In the genomic region with DNA sequence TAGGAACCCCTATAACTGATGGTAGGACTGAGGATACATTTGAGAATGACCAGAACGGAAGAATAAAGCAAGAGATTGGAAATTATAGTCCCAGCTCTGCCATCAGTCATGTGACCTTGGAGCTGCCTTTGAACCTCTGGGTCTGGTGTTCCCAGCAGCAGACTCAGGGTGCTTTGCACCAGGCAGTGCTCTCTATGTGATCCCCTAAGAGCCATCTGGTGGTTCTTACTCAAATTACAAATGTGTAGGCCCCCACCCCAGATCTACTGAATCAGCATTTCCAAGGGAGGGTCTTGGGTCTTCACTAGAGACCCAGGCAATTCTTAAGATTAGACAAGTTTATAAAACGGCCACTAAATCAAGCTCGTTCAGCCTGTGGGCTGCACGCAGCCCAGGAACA, we compare ENCODE assay signal across 19 cellular contexts. TPM values are rescaled to one million over a fixed set of nuclear protein-coding genes. Genes with fewer than 3 reads are reported as not detected.
A peak's percentile ranks its signal among the peaks of the same experiment; 100 is the strongest.
DNase-seq lines count a peak whose midpoint lies in the region; ATAC-seq and TF ChIP-seq lines count a peak whose summit lies in the region.
"Had no signal": no experiment of that assay in that cellular context is flagged by ENCODE, and none has a peak within 500 bp of the region (broad histone marks: within the 10 kb centered on the region; RNA-seq: fewer than 3 reads in every experiment).

No MANE protein-coding gene starts in this region.

- no peaks in the 10 kb centered on the region for H3K9me3 ChIP-seq in PC-3 (ENCODE audit: low read length)
- H3K9me3 ChIP-seq: BLaER1 treated with 17β-estradiol and CSF1 and Interleukin-3, amounts not matched to agents 10 nM and 100 nM had no signal

- no peaks in the 10 kb centered on the region for H3K9me2 ChIP-seq in PC-3 (replicated peaks; ENCODE audit: low read length)

- H3K27me3 Mint-ChIP-seq in activated naive CD4-positive, alpha-beta T cell treated with anti-CD3 and anti-CD28 coated beads for 36 hours (ENCODE audit: low read depth): no peaks in the 10 kb centered on the region
- H3K27me3 Mint-ChIP-seq: CD8-positive, alpha-beta memory T cell; T-cell had no signal

- H3K4me3 ChIP-seq in PC-3 (ENCODE audit: low read length): no peak overlapping the region
- H3K4me3 ChIP-seq: BLaER1 treated with 17β-estradiol and CSF1 and Interleukin-3, amounts not matched to agents 10 nM and 100 nM had no signal

- H3K79me2 ChIP-seq in PC-3 (ENCODE audit: low read length): no peaks in the 10 kb centered on the region

- peaks cover 13% of the 10 kb centered on the region; the same call in 1 of the 2 replicates for H3K36me3 ChIP-seq in PC-3 (ENCODE audit: low read depth, low read length)

- no peak overlapping the region for H3K4me3 Mint-ChIP-seq in activated naive CD4-positive, alpha-beta T cell treated with anti-CD3 and anti-CD28 coated beads for 36 hours
- H3K4me3 Mint-ChIP-seq: CD8-positive, alpha-beta memory T cell; T-cell had no signal

- H3F3A ChIP-seq in PC-3 (ENCODE audit: low read length, unreplicated experiment): no peaks in the 10 kb centered on the region

- H3K27ac Mint-ChIP-seq in activated naive CD4-positive, alpha-beta T cell treated with anti-CD3 and anti-CD28 coated beads for 36 hours: no peak overlapping the region
- H3K27ac Mint-ChIP-seq: CD8-positive, alpha-beta memory T cell; T-cell had no signal

- H3K9ac ChIP-seq in PC-3 (ENCODE audit: low read length): no peak overlapping the region
- H3K9ac ChIP-seq: BLaER1 treated with 17β-estradiol and CSF1 and Interleukin-3, amounts not matched to agents 10 nM and 100 nM had no signal

- 0 out of 2 replicates have a peak, but pooled peaks have one; percentile 9 for TF ChIP-seq CTCF in PC-3 (conservative IDR thresholded peaks at IDR 0.05; ENCODE audit: low read depth, low read length)
- TF ChIP-seq CTCF in foreskin keratinocyte (conservative IDR thresholded peaks at IDR 0.05): peak; percentile 2

- CTCF ChIA-PET in PC-3 (lab: Charles Lee): interaction anchor here (0.5 kb wide), 1 partner anchor 20 kb away, joined by 3 read pairs; no protein-coding TSS in a partner anchor
- CTCF ChIA-PET in activated naive CD4-positive, alpha-beta T cell treated with anti-CD3 and anti-CD28 coated beads for 36 hours (lab: Charles Lee): interaction anchor here (0.9 kb wide), 1 partner anchor 58 kb away, joined by 4 read pairs; no protein-coding TSS in a partner anchor

- no peaks in the 10 kb centered on the region for H3K9me3 Mint-ChIP-seq in activated naive CD4-positive, alpha-beta T cell treated with anti-CD3 and anti-CD28 coated beads for 36 hours
- H3K9me3 Mint-ChIP-seq: CD8-positive, alpha-beta memory T cell; T-cell had no signal

- POLR2A ChIA-PET in PC-3 (lab: Charles Lee; ENCODE audit: unreplicated experiment): no interaction called here

- DNase-seq in SIG-M5 treated with dmso at 0.1 percent for 504 hours (lab: John Stamatoyannopoulos, UW; ENCODE audit: unreplicated experiment) (peak; percentile 4), SIG-M5 (lab: John Stamatoyannopoulos, UW) (no peak), PC-3 (no peak), foreskin keratinocyte (no peak)
- no peak for DNase-seq in activated naive CD4-positive, alpha-beta T cell treated with anti-CD3 and anti-CD28 coated beads for 36 hours
- DNase-seq: CD8-positive, alpha-beta memory T cell; GDM1; HCEC 1CT; KG1; NCI-H1436 treated with DMSO at 0.1 percent for 48 hours; NCI-H2029 treated with DMSO at 0.1 percent for 48 hours; NCI-H510A treated with DMSO at 0.1 percent for 48 hours; SHP77 treated with DMSO at 0.1 percent for 48 hours; T-cell had no signal

- ATAC-seq in PC-3 (no peak), foreskin keratinocyte (no peak), GM21528 (IDR thresholded peaks at IDR 0.05; ENCODE audit: low FRiP score, unreplicated experiment) (no peak), GM19351 (IDR thresholded peaks at IDR 0.05; ENCODE audit: unreplicated experiment) (no peak), HG03565 (IDR thresholded peaks at IDR 0.05; ENCODE audit: unreplicated experiment) (no peak)
- ATAC-seq: T-cell had no signal

- no peak overlapping the region for H3K4me2 ChIP-seq in PC-3 (ENCODE audit: low read length)
- H3K4me2 ChIP-seq: BLaER1 treated with 17β-estradiol and CSF1 and Interleukin-3, amounts not matched to agents 10 nM and 100 nM had no signal

- BruUV-seq in PC-3 (replicated peaks; lab: Mats Ljungman, UMichigan): no TSS peak

- H3K4me1 Mint-ChIP-seq in activated naive CD4-positive, alpha-beta T cell treated with anti-CD3 and anti-CD28 coated beads for 36 hours (ENCODE audit: low read depth): no peaks in the 10 kb centered on the region
- H3K4me1 Mint-ChIP-seq: CD8-positive, alpha-beta memory T cell; T-cell had no signal

- no peaks in the 10 kb centered on the region for H4K20me1 ChIP-seq in PC-3 (ENCODE audit: low read length)

- intact Hi-C loops in PC-3 (cut with micrococcal nuclease): no loop called here
- intact Hi-C loops in activated naive CD4-positive, alpha-beta T cell treated with anti-CD3 and anti-CD28 coated beads for 36 hours (cut with micrococcal nuclease): no loop called here

- no peak overlapping the region for H3K27ac ChIP-seq in PC-3 (ENCODE audit: low read length)
- no peak overlapping the region for H3K27ac ChIP-seq in foreskin keratinocyte
- H3K27ac ChIP-seq: BLaER1 treated with 17β-estradiol and CSF1 and Interleukin-3, amounts not matched to agents 10 nM and 100 nM had no signal

- peaks cover 24% of the 10 kb centered on the region for H3K36me3 Mint-ChIP-seq in activated naive CD4-positive, alpha-beta T cell treated with anti-CD3 and anti-CD28 coated beads for 36 hours (ENCODE audit: low read depth)

- H3K27me3 ChIP-seq in PC-3 (ENCODE audit: low read length) (no peaks in the 10 kb centered on the region), foreskin keratinocyte (no peaks in the 10 kb centered on the region)
- H3K27me3 ChIP-seq: BLaER1 treated with 17β-estradiol and CSF1 and Interleukin-3, amounts not matched to agents 10 nM and 100 nM had no signal

- H2AFZ ChIP-seq in PC-3 (ENCODE audit: low read length): no peak overlapping the region

- H3K4me1 ChIP-seq in PC-3 (ENCODE audit: insufficient read depth, low read length) (no peaks in the 10 kb centered on the region), foreskin keratinocyte (no peaks in the 10 kb centered on the region)
- H3K4me1 ChIP-seq: BLaER1 treated with 17β-estradiol and CSF1 and Interleukin-3, amounts not matched to agents 10 nM and 100 nM had no signal

RNA-seq across cellular contexts. Expression of a gene that starts 40.2 kb away (rescaled TPM):
- not detected in 2 replicates for total RNA-seq in PC-3 (2014; rRNA removed)
- total RNA-seq in foreskin keratinocyte: not detected in 2 replicates
- polyA plus RNA-seq in foreskin keratinocyte: 0.02 TPM in 1 of 2 replicates, not detected in the other
- total RNA-seq in activated naive CD4-positive, alpha-beta T cell treated with anti-CD3 and anti-CD28 coated beads for 36 hours: not detected
- total RNA-seq: A172 had no signal
- polyA plus RNA-seq: CD8-positive, alpha-beta memory T cell had no signal

RNA-seq across cellular contexts. Expression of a gene that starts 44.8 kb away (rescaled TPM):
- total RNA-seq in PC-3 (2014; rRNA removed) (53.7 and 59.6 TPM in 2 replicates), foreskin keratinocyte (43.9 and 50.6 TPM in 2 replicates)
- polyA plus RNA-seq in foreskin keratinocyte: 17.3 and 21.2 TPM in 2 replicates
- 10 to 100 TPM; 29.8 to 32.8 TPM for total RNA-seq in activated naive CD4-positive, alpha-beta T cell treated with anti-CD3 and anti-CD28 coated beads for 36 hours
